Comparison of ENCODE assay signal across 8 cellular contexts in the genomic region with DNA sequence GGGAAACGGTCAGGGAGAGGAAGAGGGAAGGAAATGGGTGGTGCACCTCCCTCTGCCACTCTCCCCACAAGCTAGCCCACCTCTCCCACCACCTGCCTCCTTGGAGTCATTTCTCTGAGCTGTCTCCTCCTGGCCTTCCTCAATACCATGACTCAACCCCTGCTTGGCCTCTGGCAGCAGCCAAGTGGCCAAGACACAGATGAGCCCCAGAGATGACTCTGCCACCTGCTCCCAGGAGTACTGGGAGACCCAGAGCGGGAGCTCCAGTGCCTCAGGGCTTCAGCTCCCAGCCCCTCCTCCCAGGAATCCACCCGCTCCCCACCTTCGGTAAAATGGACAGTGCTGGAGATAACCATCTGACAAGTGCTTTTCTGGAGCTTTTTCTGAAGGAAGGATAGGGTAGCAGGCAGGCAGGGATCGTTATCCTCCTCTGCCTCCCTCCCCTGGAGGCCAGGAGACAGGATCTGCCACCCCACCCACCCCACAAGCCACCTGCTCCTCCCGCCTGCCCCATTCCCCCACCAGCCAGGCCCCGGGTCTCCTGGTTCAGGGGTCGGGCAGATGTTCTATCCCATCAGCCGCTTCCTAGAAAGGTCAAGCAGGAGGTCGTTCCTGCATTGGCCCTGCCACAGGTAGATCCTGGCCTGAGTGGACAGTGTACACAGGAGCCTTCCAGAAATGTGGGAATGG. TPM values are rescaled to one million over a fixed set of nuclear protein-coding genes. Genes with fewer than 3 reads are reported as not detected.
DNase-seq lines count a peak whose midpoint lies in the region; ATAC-seq and TF ChIP-seq lines count a peak whose summit lies in the region.
"Had no signal": no experiment of that assay in that cellular context is flagged by ENCODE, and none has a peak within 500 bp of the region (broad histone marks: within the 10 kb centered on the region; RNA-seq: fewer than 3 reads in every experiment).

No MANE protein-coding gene starts in this region.

- no peaks in the 10 kb centered on the region for H3K9me3 Mint-ChIP-seq in HFFc6
- H3K9me3 Mint-ChIP-seq in dendritic cell treated with granulocyte-macrophage colony-stimulating factor and Interleukin-4, amounts not matched to agents 40 ng/mL and 50 ng/mL, for 4 days, result no peaks in the 10 kb centered on the region

- peak overlapping the region; percentile 19 for H3K4me3 ChIP-seq in rectal smooth muscle tissue (ENCODE audit: low read length)
- H3K4me3 ChIP-seq: GM12878 had no signal

- peaks cover 18% of the 10 kb centered on the region for H3K4me1 ChIP-seq in rectal smooth muscle tissue (ENCODE audit: control insufficient read depth, insufficient read depth, low read length)

- H3K27ac ChIP-seq in rectal smooth muscle tissue (ENCODE audit: low read depth, low read length), result peak overlapping the region; percentile 61

- peak overlapping the region; percentile 96 for H3K27ac Mint-ChIP-seq in HFFc6
- peak overlapping the region; percentile 10 for H3K27ac Mint-ChIP-seq in dendritic cell treated with granulocyte-macrophage colony-stimulating factor and Interleukin-4, amounts not matched to agents 40 ng/mL and 50 ng/mL, for 4 days

- H3K9ac ChIP-seq in rectal smooth muscle tissue (ENCODE audit: low read length), result no peak overlapping the region

- peak overlapping the region; percentile 96 for H3K4me3 Mint-ChIP-seq in HFFc6
- H3K4me3 Mint-ChIP-seq in dendritic cell treated with granulocyte-macrophage colony-stimulating factor and Interleukin-4, amounts not matched to agents 40 ng/mL and 50 ng/mL, for 4 days, result no peak overlapping the region

- TF ChIP-seq CTCF in HFFc6 (IDR thresholded peaks at IDR 0.05), result no peak

- H3K4me1 Mint-ChIP-seq in HFFc6 (ENCODE audit: low read depth), result peaks cover 59% of the 10 kb centered on the region
- H3K4me1 Mint-ChIP-seq in dendritic cell treated with granulocyte-macrophage colony-stimulating factor and Interleukin-4, amounts not matched to agents 40 ng/mL and 50 ng/mL, for 4 days (ENCODE audit: low read depth), result peaks cover 42% of the 10 kb centered on the region

- peaks cover 4% of the 10 kb centered on the region for H3K36me3 ChIP-seq in rectal smooth muscle tissue (ENCODE audit: control insufficient read depth, insufficient read depth, low read length)

- H3K36me3 Mint-ChIP-seq in HFFc6 (ENCODE audit: low read depth), result peaks cover 23% of the 10 kb centered on the region
- no peaks in the 10 kb centered on the region for H3K36me3 Mint-ChIP-seq in dendritic cell treated with granulocyte-macrophage colony-stimulating factor and Interleukin-4, amounts not matched to agents 40 ng/mL and 50 ng/mL, for 4 days (ENCODE audit: low read depth)

- H3K27me3 ChIP-seq in rectal smooth muscle tissue (ENCODE audit: control insufficient read depth, insufficient read depth, low read length), result no peaks in the 10 kb centered on the region

- intact Hi-C loops in dendritic cell treated with granulocyte-macrophage colony-stimulating factor and Interleukin-4, amounts not matched to agents 40 ng/mL and 50 ng/mL, for 4 days (cut with micrococcal nuclease), result no loop called here

- H3K27me3 Mint-ChIP-seq in HFFc6 (ENCODE audit: insufficient read depth), result peaks cover 3% of the 10 kb centered on the region
- peaks cover 1% of the 10 kb centered on the region for H3K27me3 Mint-ChIP-seq in dendritic cell treated with granulocyte-macrophage colony-stimulating factor and Interleukin-4, amounts not matched to agents 40 ng/mL and 50 ng/mL, for 4 days

- DNase-seq in HFFc6 (peak; percentile 51), mucosa of gallbladder (ENCODE audit: low spot score) (no peak), cerebellar cortex (ENCODE audit: low spot score) (no peak)
- DNase-seq: NCI-H524 had no signal

- no peak for ATAC-seq in GM21528 (IDR thresholded peaks at IDR 0.05; ENCODE audit: low FRiP score, unreplicated experiment)
- ATAC-seq: GM12878 had no signal

RNA-seq across cellular contexts. Expression of a gene that starts 2.5 kb away (rescaled TPM):
- 100 to 1,000 TPM; 235 to 351 (median 258) TPM for total RNA-seq in HFFc6 (2021; fragmentation: NEBNext Ultra II Directional; extraction: Animal tissue kit (Norgen Biotek cat#: 25700))
- total RNA-seq in mucosa of gallbladder, result 86.7 TPM

RNA-seq across cellular contexts. Expression of a gene that starts 5.6 kb away (rescaled TPM):
- total RNA-seq in HFFc6 (2021; fragmentation: NEBNext Ultra II Directional; extraction: Animal tissue kit (Norgen Biotek cat#: 25700)), result under 1 TPM in 1 of 6 experiments, not detected in 5; 0.54 TPM
- total RNA-seq in mucosa of gallbladder, result 56.9 TPM

RNA-seq across cellular contexts. Expression of a gene that starts 16.8 kb away (rescaled TPM):
- total RNA-seq in HFFc6 (2021; fragmentation: NEBNext Ultra II Directional; extraction: Animal tissue kit (Norgen Biotek cat#: 25700)), result 100 to 1,000 TPM; 162 to 225 (median 208) TPM
- total RNA-seq in mucosa of gallbladder, result 64.7 TPM

RNA-seq across cellular contexts. Expression of a gene that starts 17.8 kb away (rescaled TPM):
- under 1 TPM in 3 of 6 experiments, not detected in 3; 0.59 to 0.96 (median 0.82) TPM for total RNA-seq in HFFc6 (2021; fragmentation: NEBNext Ultra II Directional; extraction: Animal tissue kit (Norgen Biotek cat#: 25700))
- total RNA-seq in mucosa of gallbladder, result 3.3 TPM
- total RNA-seq: GM12878 had no signal

RNA-seq across cellular contexts. Expression of a gene that starts 23.4 kb away (rescaled TPM):
- 10 to 100 TPM; 48.1 to 57.9 (median 53.9) TPM for total RNA-seq in HFFc6 (2021; fragmentation: NEBNext Ultra II Directional; extraction: Animal tissue kit (Norgen Biotek cat#: 25700))
- 69.4 TPM for total RNA-seq in mucosa of gallbladder

Comparison
In these comparisons a context has a peak if more than half of its experiments do, and no peak if none do; other contexts are left out.
1. RNA of a gene that starts 5.6 kb away (total RNA-seq): 56.9 TPM in mucosa of gallbladder (single experiment); 0.54 TPM in HFFc6; every median in the first group is over 10 times any median in the second.